In genomic region chr7:116802784-116803183, GRCh38 we compare ENCODE assay signal across 1 cellular context.
TF ChIP-seq lines count a peak whose summit lies in the region.

No MANE protein-coding gene starts in this region.

TF ChIP-seq in K562, 482 proteins besides CTCF, POLR2A, EP300 and RAD21 (continued from another document and continues in another):
- TF ChIP-seq CEBPG (CRISPR knock-in tag; IDR thresholded peaks at IDR 0.05) (no peak), CEBPG (tag; conservative IDR thresholded peaks at IDR 0.05 in 1 of 2, IDR thresholded peaks at IDR 0.05 in 1 of 2) (0 out of 4 replicates have a peak, but pooled peaks of 1 of the 2 experiments have one; percentile 24), MITF (IDR thresholded peaks at IDR 0.05) (peak; percentile 75), ZKSCAN3 (CRISPR knock-in tag; IDR thresholded peaks at IDR 0.05) (no peak), RUNX1 (IDR thresholded peaks at IDR 0.05; ENCODE audit: low read depth) (no peak), SNRNP70 (optimal IDR thresholded peaks at IDR 0.05; ENCODE audit: low read depth, low read length) (no peak), ZNF311 (CRISPR knock-in tag; IDR thresholded peaks at IDR 0.05) (no peak), NR1H2 (CRISPR knock-in tag; IDR thresholded peaks at IDR 0.05) (no peak), CBFA2T2 (conservative IDR thresholded peaks at IDR 0.05) (peak; percentile 86), NFRKB (IDR thresholded peaks at IDR 0.05; ENCODE audit: low read depth) (no peak), ZBTB7A (IDR thresholded peaks at IDR 0.05; ENCODE audit: borderline replicate concordance, control insufficient read depth, low read depth, low read length) (no peak), TBP (optimal IDR thresholded peaks at IDR 0.05; ENCODE audit: low read depth, low read length) (peak; percentile 26), MTA3 (IDR thresholded peaks at IDR 0.05; ENCODE audit: borderline replicate concordance) (no peak), TEAD4 (IDR thresholded peaks at IDR 0.05; ENCODE audit: low read length) (peak; percentile 25; the same call in 1 of the 2 replicates), TEAD4 (CRISPR knock-in tag; IDR thresholded peaks at IDR 0.05; ENCODE audit: borderline replicate concordance) (no peak), ZFP36 (IDR thresholded peaks at IDR 0.05; ENCODE audit: low read depth, low read length, partially characterized antibody) (peak; percentile 26), SETDB1 (IDR thresholded peaks at IDR 0.05; ENCODE audit: low read length) (no peak), TFE3 (CRISPR knock-in tag; IDR thresholded peaks at IDR 0.05) (peak; percentile 98), NEUROD1 (IDR thresholded peaks at IDR 0.05; ENCODE audit: borderline replicate concordance, low read depth, low read length, partially characterized antibody) (no peak), FOXA3 (CRISPR knock-in tag; conservative IDR thresholded peaks at IDR 0.05 in 1 of 2, IDR thresholded peaks at IDR 0.05 in 1 of 2) (peak in 1 of 2 experiments; percentile 72; a peak in 1 of 4 replicates), EZH2 (IDR thresholded peaks at IDR 0.05; ENCODE audit: borderline replicate concordance, low read depth, low read length) (no peak), L3MBTL2 (IDR thresholded peaks at IDR 0.05) (peak; percentile 33; the same call in 1 of the 2 replicates), DMBX1 (CRISPR knock-in tag; IDR thresholded peaks at IDR 0.05; ENCODE audit: borderline replicate concordance) (no peak), ZSCAN29 (IDR thresholded peaks at IDR 0.05) (no peak), MECOM (CRISPR knock-in tag; IDR thresholded peaks at IDR 0.05) (no peak), ZNF717 (CRISPR knock-in tag; IDR thresholded peaks at IDR 0.05) (no peak), CHD2 (IDR thresholded peaks at IDR 0.05; ENCODE audit: low read depth, low read length) (no peak), RBM15 (IDR thresholded peaks at IDR 0.05; ENCODE audit: insufficient read depth, low read length) (no peak), ZNF655 (CRISPR knock-in tag; IDR thresholded peaks at IDR 0.05) (no peak), BMI1 (IDR thresholded peaks at IDR 0.05; ENCODE audit: low read length) (peak; percentile 26; the same call in 1 of the 2 replicates)
- TF ChIP-seq, protein P1, sequence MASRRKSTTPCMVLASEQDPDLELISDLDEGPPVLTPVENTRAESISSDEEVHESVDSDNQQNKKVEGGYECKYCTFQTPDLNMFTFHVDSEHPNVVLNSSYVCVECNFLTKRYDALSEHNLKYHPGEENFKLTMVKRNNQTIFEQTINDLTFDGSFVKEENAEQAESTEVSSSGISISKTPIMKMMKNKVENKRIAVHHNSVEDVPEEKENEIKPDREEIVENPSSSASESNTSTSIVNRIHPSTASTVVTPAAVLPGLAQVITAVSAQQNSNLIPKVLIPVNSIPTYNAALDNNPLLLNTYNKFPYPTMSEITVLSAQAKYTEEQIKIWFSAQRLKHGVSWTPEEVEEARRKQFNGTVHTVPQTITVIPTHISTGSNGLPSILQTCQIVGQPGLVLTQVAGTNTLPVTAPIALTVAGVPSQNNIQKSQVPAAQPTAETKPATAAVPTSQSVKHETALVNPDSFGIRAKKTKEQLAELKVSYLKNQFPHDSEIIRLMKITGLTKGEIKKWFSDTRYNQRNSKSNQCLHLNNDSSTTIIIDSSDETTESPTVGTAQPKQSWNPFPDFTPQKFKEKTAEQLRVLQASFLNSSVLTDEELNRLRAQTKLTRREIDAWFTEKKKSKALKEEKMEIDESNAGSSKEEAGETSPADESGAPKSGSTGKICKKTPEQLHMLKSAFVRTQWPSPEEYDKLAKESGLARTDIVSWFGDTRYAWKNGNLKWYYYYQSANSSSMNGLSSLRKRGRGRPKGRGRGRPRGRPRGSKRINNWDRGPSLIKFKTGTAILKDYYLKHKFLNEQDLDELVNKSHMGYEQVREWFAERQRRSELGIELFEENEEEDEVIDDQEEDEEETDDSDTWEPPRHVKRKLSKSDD (conservative IDR thresholded peaks at IDR 0.05; ENCODE audit: low read length) = no peak
- TF ChIP-seq, protein P2, sequence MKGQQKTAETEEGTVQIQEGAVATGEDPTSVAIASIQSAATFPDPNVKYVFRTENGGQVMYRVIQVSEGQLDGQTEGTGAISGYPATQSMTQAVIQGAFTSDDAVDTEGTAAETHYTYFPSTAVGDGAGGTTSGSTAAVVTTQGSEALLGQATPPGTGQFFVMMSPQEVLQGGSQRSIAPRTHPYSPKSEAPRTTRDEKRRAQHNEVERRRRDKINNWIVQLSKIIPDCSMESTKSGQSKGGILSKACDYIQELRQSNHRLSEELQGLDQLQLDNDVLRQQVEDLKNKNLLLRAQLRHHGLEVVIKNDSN (CRISPR knock-in tag; IDR thresholded peaks at IDR 0.05) = peak; percentile 90
- TF ChIP-seq, protein P3, sequence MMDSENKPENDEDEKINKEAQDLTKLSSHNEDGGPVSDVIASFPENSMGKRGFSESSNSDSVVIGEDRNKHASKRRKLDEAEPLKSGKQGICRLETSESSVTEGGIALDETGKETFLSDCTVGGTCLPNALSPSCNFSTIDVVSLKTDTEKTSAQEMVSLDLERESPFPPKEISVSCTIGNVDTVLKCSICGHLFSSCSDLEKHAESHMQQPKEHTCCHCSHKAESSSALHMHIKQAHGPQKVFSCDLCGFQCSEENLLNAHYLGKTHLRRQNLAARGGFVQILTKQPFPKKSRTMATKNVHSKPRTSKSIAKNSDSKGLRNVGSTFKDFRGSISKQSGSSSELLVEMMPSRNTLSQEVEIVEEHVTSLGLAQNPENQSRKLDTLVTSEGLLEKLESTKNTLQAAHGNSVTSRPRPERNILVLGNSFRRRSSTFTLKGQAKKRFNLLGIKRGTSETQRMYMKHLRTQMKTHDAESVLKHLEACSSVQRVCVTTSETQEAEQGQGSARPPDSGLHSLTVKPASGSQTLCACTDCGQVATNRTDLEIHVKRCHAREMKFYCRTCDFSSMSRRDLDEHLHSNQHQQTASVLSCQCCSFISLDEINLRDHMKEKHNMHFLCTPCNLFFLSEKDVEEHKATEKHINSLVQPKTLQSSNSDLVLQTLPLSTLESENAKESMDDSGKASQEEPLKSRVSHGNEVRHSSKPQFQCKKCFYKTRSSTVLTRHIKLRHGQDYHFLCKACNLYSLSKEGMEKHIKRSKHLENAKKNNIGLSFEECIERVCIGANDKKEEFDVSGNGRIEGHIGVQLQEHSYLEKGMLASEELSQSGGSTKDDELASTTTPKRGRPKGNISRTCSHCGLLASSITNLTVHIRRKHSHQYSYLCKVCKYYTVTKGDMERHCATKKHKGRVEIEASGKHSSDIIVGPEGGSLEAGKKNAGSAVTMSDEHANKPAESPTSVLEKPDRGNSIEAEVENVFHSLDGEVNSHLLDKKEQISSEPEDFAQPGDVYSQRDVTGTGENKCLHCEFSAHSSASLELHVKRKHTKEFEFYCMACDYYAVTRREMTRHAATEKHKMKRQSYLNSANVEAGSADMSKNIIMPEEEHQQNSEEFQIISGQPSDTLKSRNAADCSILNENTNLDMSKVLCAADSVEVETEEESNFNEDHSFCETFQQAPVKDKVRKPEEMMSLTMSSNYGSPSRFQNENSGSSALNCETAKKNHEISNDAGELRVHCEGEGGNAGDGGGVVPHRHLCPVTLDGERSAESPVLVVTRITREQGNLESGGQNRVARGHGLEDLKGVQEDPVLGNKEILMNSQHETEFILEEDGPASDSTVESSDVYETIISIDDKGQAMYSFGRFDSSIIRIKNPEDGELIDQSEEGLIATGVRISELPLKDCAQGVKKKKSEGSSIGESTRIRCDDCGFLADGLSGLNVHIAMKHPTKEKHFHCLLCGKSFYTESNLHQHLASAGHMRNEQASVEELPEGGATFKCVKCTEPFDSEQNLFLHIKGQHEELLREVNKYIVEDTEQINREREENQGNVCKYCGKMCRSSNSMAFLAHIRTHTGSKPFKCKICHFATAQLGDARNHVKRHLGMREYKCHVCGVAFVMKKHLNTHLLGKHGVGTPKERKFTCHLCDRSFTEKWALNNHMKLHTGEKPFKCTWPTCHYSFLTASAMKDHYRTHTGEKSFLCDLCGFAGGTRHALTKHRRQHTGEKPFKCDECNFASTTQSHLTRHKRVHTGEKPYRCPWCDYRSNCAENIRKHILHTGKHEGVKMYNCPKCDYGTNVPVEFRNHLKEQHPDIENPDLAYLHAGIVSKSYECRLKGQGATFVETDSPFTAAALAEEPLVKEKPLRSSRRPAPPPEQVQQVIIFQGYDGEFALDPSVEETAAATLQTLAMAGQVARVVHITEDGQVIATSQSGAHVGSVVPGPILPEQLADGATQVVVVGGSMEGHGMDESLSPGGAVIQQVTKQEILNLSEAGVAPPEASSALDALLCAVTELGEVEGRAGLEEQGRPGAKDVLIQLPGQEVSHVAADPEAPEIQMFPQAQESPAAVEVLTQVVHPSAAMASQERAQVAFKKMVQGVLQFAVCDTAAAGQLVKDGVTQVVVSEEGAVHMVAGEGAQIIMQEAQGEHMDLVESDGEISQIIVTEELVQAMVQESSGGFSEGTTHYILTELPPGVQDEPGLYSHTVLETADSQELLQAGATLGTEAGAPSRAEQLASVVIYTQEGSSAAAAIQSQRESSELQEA (IDR thresholded peaks at IDR 0.05; ENCODE audit: low read depth) = no peak
- TF ChIP-seq, protein P4, sequence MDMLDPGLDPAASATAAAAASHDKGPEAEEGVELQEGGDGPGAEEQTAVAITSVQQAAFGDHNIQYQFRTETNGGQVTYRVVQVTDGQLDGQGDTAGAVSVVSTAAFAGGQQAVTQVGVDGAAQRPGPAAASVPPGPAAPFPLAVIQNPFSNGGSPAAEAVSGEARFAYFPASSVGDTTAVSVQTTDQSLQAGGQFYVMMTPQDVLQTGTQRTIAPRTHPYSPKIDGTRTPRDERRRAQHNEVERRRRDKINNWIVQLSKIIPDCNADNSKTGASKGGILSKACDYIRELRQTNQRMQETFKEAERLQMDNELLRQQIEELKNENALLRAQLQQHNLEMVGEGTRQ (CRISPR knock-in tag; IDR thresholded peaks at IDR 0.05) = peak; percentile 97
- TF ChIP-seq, protein P5, sequence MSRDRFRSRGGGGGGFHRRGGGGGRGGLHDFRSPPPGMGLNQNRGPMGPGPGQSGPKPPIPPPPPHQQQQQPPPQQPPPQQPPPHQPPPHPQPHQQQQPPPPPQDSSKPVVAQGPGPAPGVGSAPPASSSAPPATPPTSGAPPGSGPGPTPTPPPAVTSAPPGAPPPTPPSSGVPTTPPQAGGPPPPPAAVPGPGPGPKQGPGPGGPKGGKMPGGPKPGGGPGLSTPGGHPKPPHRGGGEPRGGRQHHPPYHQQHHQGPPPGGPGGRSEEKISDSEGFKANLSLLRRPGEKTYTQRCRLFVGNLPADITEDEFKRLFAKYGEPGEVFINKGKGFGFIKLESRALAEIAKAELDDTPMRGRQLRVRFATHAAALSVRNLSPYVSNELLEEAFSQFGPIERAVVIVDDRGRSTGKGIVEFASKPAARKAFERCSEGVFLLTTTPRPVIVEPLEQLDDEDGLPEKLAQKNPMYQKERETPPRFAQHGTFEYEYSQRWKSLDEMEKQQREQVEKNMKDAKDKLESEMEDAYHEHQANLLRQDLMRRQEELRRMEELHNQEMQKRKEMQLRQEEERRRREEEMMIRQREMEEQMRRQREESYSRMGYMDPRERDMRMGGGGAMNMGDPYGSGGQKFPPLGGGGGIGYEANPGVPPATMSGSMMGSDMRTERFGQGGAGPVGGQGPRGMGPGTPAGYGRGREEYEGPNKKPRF (IDR thresholded peaks at IDR 0.05; ENCODE audit: low read depth, low read length) = no peak
- TF ChIP-seq, protein P6, sequence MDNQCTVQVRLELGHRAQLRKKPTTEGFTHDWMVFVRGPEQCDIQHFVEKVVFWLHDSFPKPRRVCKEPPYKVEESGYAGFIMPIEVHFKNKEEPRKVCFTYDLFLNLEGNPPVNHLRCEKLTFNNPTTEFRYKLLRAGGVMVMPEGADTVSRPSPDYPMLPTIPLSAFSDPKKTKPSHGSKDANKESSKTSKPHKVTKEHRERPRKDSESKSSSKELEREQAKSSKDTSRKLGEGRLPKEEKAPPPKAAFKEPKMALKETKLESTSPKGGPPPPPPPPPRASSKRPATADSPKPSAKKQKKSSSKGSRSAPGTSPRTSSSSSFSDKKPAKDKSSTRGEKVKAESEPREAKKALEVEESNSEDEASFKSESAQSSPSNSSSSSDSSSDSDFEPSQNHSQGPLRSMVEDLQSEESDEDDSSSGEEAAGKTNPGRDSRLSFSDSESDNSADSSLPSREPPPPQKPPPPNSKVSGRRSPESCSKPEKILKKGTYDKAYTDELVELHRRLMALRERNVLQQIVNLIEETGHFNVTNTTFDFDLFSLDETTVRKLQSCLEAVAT (IDR thresholded peaks at IDR 0.05) = no peak
